11 cellular contexts compared by ENCODE assay signal in the genomic region with DNA sequence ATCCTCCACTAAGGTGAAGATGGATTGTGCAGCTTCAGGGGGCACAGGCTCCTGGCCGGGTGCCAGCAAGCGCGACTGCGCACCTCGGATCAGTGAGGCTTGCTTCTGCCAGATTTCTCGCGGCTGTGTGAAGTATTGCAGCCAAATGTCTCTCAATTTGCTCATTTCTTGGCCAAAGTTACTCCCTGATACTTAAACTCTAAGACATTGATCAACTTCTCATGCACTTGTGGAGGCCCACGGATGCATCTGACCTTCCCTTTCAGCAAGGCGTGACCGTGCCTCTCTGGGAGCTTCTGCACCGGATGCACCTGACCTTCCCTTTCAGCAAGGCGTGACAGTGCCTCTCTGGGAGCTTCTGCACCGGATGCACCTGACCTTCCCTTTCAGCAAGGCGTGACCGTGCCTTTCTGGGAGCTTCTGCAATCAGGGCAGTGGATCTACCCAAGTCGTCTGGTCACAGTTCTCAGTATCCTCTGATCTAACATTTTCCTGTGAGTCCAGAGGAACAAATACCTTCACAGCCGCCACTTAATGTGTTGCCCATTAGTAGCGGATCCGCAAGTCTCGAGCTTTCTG.
A peak's percentile ranks its signal among the peaks of the same experiment; 100 is the strongest.
DNase-seq lines count a peak whose midpoint lies in the region; ATAC-seq, FAIRE-seq and TF ChIP-seq lines count a peak whose summit lies in the region.
"Had no signal": no experiment of that assay in that cellular context is flagged by ENCODE, and none has a peak within 500 bp of the region (broad histone marks: within the 10 kb centered on the region; RNA-seq: fewer than 3 reads in every experiment).

No MANE protein-coding gene starts in this region.

- H3K27me3 Mint-ChIP-seq in activated naive CD4-positive, alpha-beta T cell treated with anti-CD3 and anti-CD28 coated beads, Interleukin-2, amount 10 ng/mL, durations not matched to agents 7 days and 5 days: no peaks in the 10 kb centered on the region
- H3K27me3 Mint-ChIP-seq in Calu3 (ENCODE audit: unreplicated experiment): peaks cover 37% of the 10 kb centered on the region

- H3K4me3 Mint-ChIP-seq in activated naive CD4-positive, alpha-beta T cell treated with anti-CD3 and anti-CD28 coated beads, Interleukin-2, amount 10 ng/mL, durations not matched to agents 7 days and 5 days: no peak overlapping the region
- H3K4me3 Mint-ChIP-seq in Calu3 (ENCODE audit: low read depth, unreplicated experiment): no peak overlapping the region

- no peak overlapping the region for H3K27ac Mint-ChIP-seq in activated naive CD4-positive, alpha-beta T cell treated with anti-CD3 and anti-CD28 coated beads, Interleukin-2, amount 10 ng/mL, durations not matched to agents 7 days and 5 days
- H3K27ac Mint-ChIP-seq in Calu3 (ENCODE audit: unreplicated experiment): no peak overlapping the region

- peak; percentile 99 for FAIRE-seq in GM12892 (lab: Jason Lieb, UNC)
- FAIRE-seq: endothelial cell of umbilical vein, small intestine had no signal

- ATAC-seq in GM19468 (IDR thresholded peaks at IDR 0.05; ENCODE audit: extremely low read depth, unreplicated experiment) (peak; percentile 97), HG03097 (IDR thresholded peaks at IDR 0.05; ENCODE audit: low FRiP score, unreplicated experiment) (peak; percentile 85)

- intact Hi-C loops in cardiac septum (cut with DNase I): no loop called here
- intact Hi-C loops in Calu3 (cut with micrococcal nuclease; ENCODE audit: unreplicated experiment): no loop called here

- H3K9me3 Mint-ChIP-seq in activated naive CD4-positive, alpha-beta T cell treated with anti-CD3 and anti-CD28 coated beads, Interleukin-2, amount 10 ng/mL, durations not matched to agents 7 days and 5 days: no peaks in the 10 kb centered on the region
- H3K9me3 Mint-ChIP-seq in Calu3 (ENCODE audit: low read depth, unreplicated experiment): peaks cover 11% of the 10 kb centered on the region

- H3K4me1 Mint-ChIP-seq in activated naive CD4-positive, alpha-beta T cell treated with anti-CD3 and anti-CD28 coated beads, Interleukin-2, amount 10 ng/mL, durations not matched to agents 7 days and 5 days: no peaks in the 10 kb centered on the region
- no peaks in the 10 kb centered on the region for H3K4me1 Mint-ChIP-seq in Calu3 (ENCODE audit: low read depth, unreplicated experiment)

- CTCF ChIA-PET in activated naive CD4-positive, alpha-beta T cell treated with anti-CD3 and anti-CD28 coated beads, Interleukin-2, amount 10 ng/mL, durations not matched to agents 7 days and 5 days (lab: Charles Lee): no interaction called here
- CTCF ChIA-PET in Calu3 (lab: Charles Lee): no interaction called here

- DNase-seq in GM12892 (ENCODE audit: insufficient read length) (peak; percentile 41), UCSD-AML1 (lab: John Stamatoyannopoulos, UW; ENCODE audit: unreplicated experiment) (peak; percentile 73), cardiac septum (ENCODE audit: low spot score) (no peak), D341Med (ENCODE audit: low spot score) (no peak), Calu3 (no peak)
- DNase-seq in activated naive CD4-positive, alpha-beta T cell treated with anti-CD3 and anti-CD28 coated beads, Interleukin-2, amount 10 ng/mL, durations not matched to agents 7 days and 5 days: no peak
- DNase-seq: activated gamma-delta T cell treated with Interleukin-2 at 50 U/mL for 16 hours, small intestine had no signal

- H3K36me3 Mint-ChIP-seq in activated naive CD4-positive, alpha-beta T cell treated with anti-CD3 and anti-CD28 coated beads, Interleukin-2, amount 10 ng/mL, durations not matched to agents 7 days and 5 days: no peaks in the 10 kb centered on the region
- H3K36me3 Mint-ChIP-seq in Calu3 (ENCODE audit: insufficient read depth, unreplicated experiment): no peaks in the 10 kb centered on the region

- TF ChIP-seq POLR2A in GM12892 (IDR thresholded peaks at IDR 0.05; ENCODE audit: low read depth, low read length): 0 out of 2 replicates have a peak, but pooled peaks have one; percentile 33

- BruUV-seq in Calu3 (replicated peaks; lab: Mats Ljungman, UMichigan): no TSS peak

- TF ChIP-seq CTCF in Calu3 (IDR thresholded peaks at IDR 0.05; ENCODE audit: unreplicated experiment): no peak

Comparison
In these comparisons a context has a peak if more than half of its experiments do, and no peak if none do; other contexts are left out.
1. DNase-seq: peak in GM12892 (single experiment) and UCSD-AML1 (single experiment); none in cardiac septum (single experiment), activated naive CD4-positive, alpha-beta T cell treated with anti-CD3 and anti-CD28 coated beads, Interleukin-2, amount 10 ng/mL, durations not matched to agents 7 days and 5 days (single experiment), D341Med (single experiment) and Calu3 (single experiment).